22 cellular contexts compared by ENCODE assay signal in the genomic region with DNA sequence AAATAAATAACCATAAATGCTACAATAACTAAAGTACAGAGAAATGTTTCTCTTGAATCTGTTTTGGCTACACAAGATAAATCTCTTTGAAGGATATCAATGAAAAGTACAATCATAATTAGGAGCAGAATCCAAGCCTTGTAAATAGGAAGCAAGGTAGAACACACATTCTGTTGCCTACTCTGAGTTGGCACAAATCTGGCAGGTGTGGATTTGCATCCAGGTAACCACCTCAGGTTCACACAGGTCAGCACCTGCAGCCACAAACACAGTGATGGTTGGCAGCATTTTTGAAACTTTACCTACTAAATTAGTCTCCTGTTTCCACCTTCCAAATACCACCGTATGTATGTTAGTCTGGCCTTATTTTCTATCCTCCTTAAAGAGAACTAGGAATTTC.
A peak's percentile ranks its signal among the peaks of the same experiment; 100 is the strongest.
DNase-seq lines count a peak whose midpoint lies in the region; ATAC-seq lines count a peak whose summit lies in the region.
"Had no signal": no experiment of that assay in that cellular context is flagged by ENCODE, and none has a peak within 500 bp of the region (broad histone marks: within the 10 kb centered on the region; RNA-seq: fewer than 3 reads in every experiment).

No MANE protein-coding gene starts in this region.

- H3K27me3 Mint-ChIP-seq in natural killer cell treated with Interleukin-12 subunit alpha and Interleukin-12 subunit beta and Interleukin-15 and Interleukin-18, amount 100 ng/mL, for 72 hours: peaks cover 5 to 13% of the 10 kb centered on the region in 2 donors

- ATAC-seq in HG03442 (IDR thresholded peaks at IDR 0.05; ENCODE audit: unreplicated experiment) (no peak), GM18907 (IDR thresholded peaks at IDR 0.05; ENCODE audit: unreplicated experiment) (no peak)
- ATAC-seq in natural killer cell treated with Interleukin-12 subunit alpha and Interleukin-12 subunit beta and Interleukin-15 and Interleukin-18, amount 100 ng/mL, for 72 hours: no peak
- ATAC-seq: HepG2, K562, T-cell had no signal

- H3K4me3 Mint-ChIP-seq in natural killer cell treated with Interleukin-12 subunit alpha and Interleukin-12 subunit beta and Interleukin-15 and Interleukin-18, amount 100 ng/mL, for 72 hours: no peak overlapping the region
- H3K4me3 Mint-ChIP-seq: B cell; T-cell; T-helper 2 cell treated with Interferon-gamma antibody and Interleukin-4, amounts not matched to agents 5 μg/mL and 100 μg/mL, for 36 hours had no signal

- H3K27ac ChIP-seq in caudate nucleus (ENCODE audit: low read depth, low read length): no peak overlapping the region
- H3K27ac ChIP-seq: HL-60, Peyer's patch, SJCRH30 had no signal

- H3K27ac Mint-ChIP-seq in natural killer cell treated with Interleukin-12 subunit alpha and Interleukin-12 subunit beta and Interleukin-15 and Interleukin-18, amount 100 ng/mL, for 72 hours: no peak overlapping the region
- H3K27ac Mint-ChIP-seq: B cell; T-cell; T-helper 2 cell treated with Interferon-gamma antibody and Interleukin-4, amounts not matched to agents 5 μg/mL and 100 μg/mL, for 36 hours had no signal

- DNase-seq in COLO668 (lab: John Stamatoyannopoulos, UW; ENCODE audit: unreplicated experiment): peak; percentile 40
- peak; percentile 28 for DNase-seq in DMS53 treated with DMSO at 0.1 percent for 48 hours (lab: John Stamatoyannopoulos, UW; ENCODE audit: unreplicated experiment)
- peak; percentile 59 for DNase-seq in NCI-H146 treated with DMSO at 0.1 percent for 48 hours (lab: John Stamatoyannopoulos, UW; ENCODE audit: unreplicated experiment)
- DNase-seq in NCI-H774 (lab: John Stamatoyannopoulos, UW): peak; percentile 28
- no peak for DNase-seq in natural killer cell treated with Interleukin-12 subunit alpha and Interleukin-12 subunit beta and Interleukin-15 and Interleukin-18, amount 100 ng/mL, for 72 hours (ENCODE audit: low spot score)
- no peak for DNase-seq in caudate nucleus (lab: John Stamatoyannopoulos, UW)
- DNase-seq: DMS 273 treated with DMSO at 0.1 percent for 48 hours, GF-D8, H7, NCI-H1092 treated with DMSO at 0.1 percent for 48 hours, NCI-H226, NCI-H524 treated with DMSO at 0.1 percent for 48 hours, Peyer's patch, SJCRH30, T-cell had no signal

- H3K9me3 Mint-ChIP-seq in natural killer cell treated with Interleukin-12 subunit alpha and Interleukin-12 subunit beta and Interleukin-15 and Interleukin-18, amount 100 ng/mL, for 72 hours: no peaks in the 10 kb centered on the region
- H3K9me3 Mint-ChIP-seq: T-helper 2 cell treated with Interferon-gamma antibody and Interleukin-4, amounts not matched to agents 5 μg/mL and 100 μg/mL, for 36 hours had no signal

- peaks cover 6% of the 10 kb centered on the region for H3K36me3 Mint-ChIP-seq in natural killer cell treated with Interleukin-12 subunit alpha and Interleukin-12 subunit beta and Interleukin-15 and Interleukin-18, amount 100 ng/mL, for 72 hours
- H3K36me3 Mint-ChIP-seq: T-cell had no signal

- H3K4me1 Mint-ChIP-seq in natural killer cell treated with Interleukin-12 subunit alpha and Interleukin-12 subunit beta and Interleukin-15 and Interleukin-18, amount 100 ng/mL, for 72 hours (ENCODE audit: low read depth in 2 of 2): no peaks in the 10 kb centered on the region
- H3K4me1 Mint-ChIP-seq: B cell, T-cell had no signal

Comparison
In these comparisons a context has a peak if more than half of its experiments do, and no peak if none do; other contexts are left out.
1. DNase-seq: peak in COLO668 (single experiment), DMS53 treated with DMSO at 0.1 percent for 48 hours (single experiment), NCI-H146 treated with DMSO at 0.1 percent for 48 hours (single experiment) and NCI-H774 (single experiment); none in natural killer cell treated with Interleukin-12 subunit alpha and Interleukin-12 subunit beta and Interleukin-15 and Interleukin-18, amount 100 ng/mL, for 72 hours (single experiment) and caudate nucleus (0 of 61).